In the genomic region with DNA sequence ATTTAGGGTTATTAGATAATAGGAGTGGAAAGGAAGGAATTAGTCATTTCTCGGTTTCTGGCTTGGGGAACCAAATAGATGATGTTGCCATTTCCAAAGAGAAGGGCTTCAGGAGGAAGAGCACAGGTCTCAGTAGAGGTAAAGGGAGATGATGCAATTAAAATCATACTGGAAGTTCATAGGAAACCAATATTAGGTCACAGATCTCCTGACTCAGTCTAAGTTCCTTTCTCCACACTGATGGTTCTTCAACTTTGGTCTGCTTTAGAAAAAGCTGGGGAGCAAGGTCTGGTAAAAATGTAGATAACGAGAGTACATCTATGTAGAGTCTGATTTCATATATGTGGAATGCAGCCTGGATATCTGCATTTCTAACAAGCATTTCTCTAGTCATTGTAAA, we compare ENCODE assay signal across 22 cellular contexts.
"Had no signal": no experiment of that assay in that cellular context is flagged by ENCODE, and none has a peak within 500 bp of the region (broad histone marks: within the 10 kb centered on the region; RNA-seq: fewer than 3 reads in every experiment).

No MANE protein-coding gene starts in this region.

- H3K9me3 Mint-ChIP-seq: activated CD4-positive, alpha-beta T cell treated with anti-CD3 and anti-CD28 coated beads, Interleukin-2, amount 10 ng/mL, durations not matched to agents 7 days and 5 days; activated naive CD4-positive, alpha-beta T cell treated with anti-CD3 and anti-CD28 coated beads, Interleukin-2, amount 10 ng/mL, durations not matched to agents 7 days and 5 days; activated T-helper 17 cell treated with anti-CD3 and anti-CD28 coated beads, Interleukin-2, amount 50 U/mL, for 72 hours; brain; IgD-negative memory B cell; T-helper 1 cell treated with Interleukin-12 subunit alpha and Interleukin-12 subunit beta and Interleukin-4 antibody, amounts not matched to agents 30 μg/mL and 1 μg/mL, for 36 hours; WTC11 had no signal

- H3K4me3 Mint-ChIP-seq: activated CD4-positive, alpha-beta memory T cell treated with anti-CD3 and anti-CD28 coated beads for 36 hours; activated CD4-positive, alpha-beta T cell treated with anti-CD3 and anti-CD28 coated beads, Interleukin-2, amount 10 ng/mL, durations not matched to agents 7 days and 5 days; activated naive CD4-positive, alpha-beta T cell treated with anti-CD3 and anti-CD28 coated beads, Interleukin-2, amount 10 ng/mL, durations not matched to agents 7 days and 5 days; activated T-helper 17 cell treated with anti-CD3 and anti-CD28 coated beads, Interleukin-2, amount 50 U/mL, for 72 hours; brain; IgD-negative memory B cell; T-helper 1 cell treated with Interleukin-12 subunit alpha and Interleukin-12 subunit beta and Interleukin-4 antibody, amounts not matched to agents 30 μg/mL and 1 μg/mL, for 36 hours; WTC11 had no signal

- DNase-seq: activated CD4-positive, alpha-beta memory T cell treated with anti-CD3 and anti-CD28 coated beads for 36 hours; activated CD4-positive, alpha-beta T cell treated with anti-CD3 and anti-CD28 coated beads, Interleukin-2, amount 10 ng/mL, durations not matched to agents 7 days and 5 days; activated CD4-positive, CD25-positive, alpha-beta regulatory T cell treated with anti-CD3 and anti-CD28 coated beads, Interleukin-2, amount 50 U/mL, for 72 hours; activated CD8-positive, alpha-beta memory T cell treated with anti-CD3 and anti-CD28 coated beads, Interleukin-2, amount 50 U/mL, for 4 hours; activated gamma-delta T cell; activated naive CD4-positive, alpha-beta T cell treated with anti-CD3 and anti-CD28 coated beads, Interleukin-2, amount 10 ng/mL, durations not matched to agents 7 days and 5 days; amygdala; KG1; NCI-H1105 treated with DMSO at 0.1 percent for 48 hours; NCI-H1436 treated with DMSO at 0.1 percent for 48 hours; NCI-H187; NCI-H2081; NCI-H446; NCI-H524; Peyer's patch; SHP77; T-helper 9 cell had no signal

- ATAC-seq: activated T-helper 17 cell treated with anti-CD3 and anti-CD28 coated beads, Interleukin-2, amount 50 U/mL, for 72 hours; WTC11 had no signal

- H3K4me1 Mint-ChIP-seq: activated CD4-positive, alpha-beta T cell treated with anti-CD3 and anti-CD28 coated beads, Interleukin-2, amount 10 ng/mL, durations not matched to agents 7 days and 5 days; activated T-helper 17 cell treated with anti-CD3 and anti-CD28 coated beads, Interleukin-2, amount 50 U/mL, for 72 hours; brain; WTC11 had no signal

- H3K27ac Mint-ChIP-seq: activated CD4-positive, alpha-beta memory T cell treated with anti-CD3 and anti-CD28 coated beads for 36 hours; activated CD4-positive, alpha-beta T cell treated with anti-CD3 and anti-CD28 coated beads, Interleukin-2, amount 10 ng/mL, durations not matched to agents 7 days and 5 days; activated naive CD4-positive, alpha-beta T cell treated with anti-CD3 and anti-CD28 coated beads, Interleukin-2, amount 10 ng/mL, durations not matched to agents 7 days and 5 days; activated T-helper 17 cell treated with anti-CD3 and anti-CD28 coated beads, Interleukin-2, amount 50 U/mL, for 72 hours; brain; IgD-negative memory B cell; T-helper 1 cell treated with Interleukin-12 subunit alpha and Interleukin-12 subunit beta and Interleukin-4 antibody, amounts not matched to agents 30 μg/mL and 1 μg/mL, for 36 hours; WTC11 had no signal

- H3K27me3 Mint-ChIP-seq: activated CD4-positive, alpha-beta memory T cell treated with anti-CD3 and anti-CD28 coated beads for 36 hours; activated CD4-positive, alpha-beta T cell treated with anti-CD3 and anti-CD28 coated beads, Interleukin-2, amount 10 ng/mL, durations not matched to agents 7 days and 5 days; activated naive CD4-positive, alpha-beta T cell treated with anti-CD3 and anti-CD28 coated beads, Interleukin-2, amount 10 ng/mL, durations not matched to agents 7 days and 5 days; activated T-helper 17 cell treated with anti-CD3 and anti-CD28 coated beads, Interleukin-2, amount 50 U/mL, for 72 hours; brain; IgD-negative memory B cell had no signal

- H3K36me3 Mint-ChIP-seq: activated CD4-positive, alpha-beta memory T cell treated with anti-CD3 and anti-CD28 coated beads for 36 hours; IgD-negative memory B cell; WTC11 had no signal
